8 cellular contexts compared by ENCODE assay signal in genomic region chr13:48533986-48534600, GRCh38. TPM values are rescaled to one million over a fixed set of nuclear protein-coding genes. Genes with fewer than 3 reads are reported as not detected.
DNase-seq lines count a peak whose midpoint lies in the region; ATAC-seq and TF ChIP-seq lines count a peak whose summit lies in the region.

No MANE protein-coding gene starts in this region.

- peaks cover 33% of the 10 kb centered on the region for H3K4me1 Mint-ChIP-seq in activated naive CD8-positive, alpha-beta T cell treated with anti-CD3 and anti-CD28 coated beads, Interleukin-2, amount 10 ng/mL, durations not matched to agents 7 days and 5 days
- H3K4me1 Mint-ChIP-seq in natural killer cell: peaks cover 38 to 39% of the 10 kb centered on the region in 2 donors

- ATAC-seq in activated naive CD8-positive, alpha-beta T cell treated with anti-CD3 and anti-CD28 coated beads, Interleukin-2, amount 10 ng/mL, durations not matched to agents 7 days and 5 days (ENCODE audit: low read depth): no peak
- no peak for ATAC-seq in natural killer cell
- no peak for ATAC-seq in GM19395 (IDR thresholded peaks at IDR 0.05; ENCODE audit: unreplicated experiment)
- ATAC-seq in HG02759 (IDR thresholded peaks at IDR 0.05; ENCODE audit: unreplicated experiment): no peak

- peak overlapping the region; percentile 93 for H3K4me3 Mint-ChIP-seq in activated naive CD8-positive, alpha-beta T cell treated with anti-CD3 and anti-CD28 coated beads, Interleukin-2, amount 10 ng/mL, durations not matched to agents 7 days and 5 days
- H3K4me3 Mint-ChIP-seq in natural killer cell: peak overlapping the region; percentile 96

- POLR2A ChIA-PET in activated naive CD8-positive, alpha-beta T cell treated with anti-CD3 and anti-CD28 coated beads, Interleukin-2, amount 10 ng/mL, durations not matched to agents 7 days and 5 days (lab: Charles Lee): interaction anchor here (0.8 to 1.8 kb wide), 9 partner anchors 28 to 313 kb away, joined by 3 to 11 read pairs (median 4); no protein-coding TSS in a partner anchor

- H3K79me2 ChIP-seq in KMS-11 (ENCODE audit: insufficient read depth, low read depth): no peaks in the 10 kb centered on the region

- H3K9me3 Mint-ChIP-seq in activated naive CD8-positive, alpha-beta T cell treated with anti-CD3 and anti-CD28 coated beads, Interleukin-2, amount 10 ng/mL, durations not matched to agents 7 days and 5 days: peaks cover 19% of the 10 kb centered on the region
- H3K9me3 Mint-ChIP-seq in natural killer cell: peaks cover 2 to 3% of the 10 kb centered on the region in 2 donors

- no peaks in the 10 kb centered on the region for H3K27me3 ChIP-seq in KMS-11 (ENCODE audit: insufficient read depth, low read depth)

- H3K9ac ChIP-seq in KMS-11: no peak overlapping the region

- H2AFZ ChIP-seq in KMS-11 (ENCODE audit: low read depth): peak overlapping the region; percentile 89; the same call in 1 of the 2 replicates

- peak overlapping the region; percentile 98 for H3K27ac Mint-ChIP-seq in activated naive CD8-positive, alpha-beta T cell treated with anti-CD3 and anti-CD28 coated beads, Interleukin-2, amount 10 ng/mL, durations not matched to agents 7 days and 5 days
- H3K27ac Mint-ChIP-seq in natural killer cell: peak overlapping the region; percentile 96 to 98

- intact Hi-C loops in natural killer cell (cut with micrococcal nuclease) (loop anchor here (1.0 to 2.0 kb wide), 2 partner anchors 28 to 41 kb away; no protein-coding TSS in a partner anchor), head of caudate nucleus (cut with DNase I) (loop anchor here (5.0 kb wide), 1 partner anchor 43 kb away; no protein-coding TSS in a partner anchor)

- peaks cover 2% of the 10 kb centered on the region for H3K27me3 Mint-ChIP-seq in activated naive CD8-positive, alpha-beta T cell treated with anti-CD3 and anti-CD28 coated beads, Interleukin-2, amount 10 ng/mL, durations not matched to agents 7 days and 5 days
- H3K27me3 Mint-ChIP-seq in natural killer cell (ENCODE audit: low read depth in 2 of 2): no peaks in the 10 kb centered on the region

- no peak overlapping the region for H3K4me2 ChIP-seq in KMS-11

- H4K20me1 ChIP-seq in KMS-11 (ENCODE audit: insufficient read depth): no peaks in the 10 kb centered on the region

- H3K4me1 ChIP-seq in KMS-11 (ENCODE audit: low read depth, poor library complexity, severe bottlenecking): no peaks in the 10 kb centered on the region

- H3K4me3 ChIP-seq in KMS-11 (IDR thresholded peaks at IDR 0.05; ENCODE audit: insufficient read depth, low read depth, low read length): no peak overlapping the region

- no peaks in the 10 kb centered on the region for H3K36me3 ChIP-seq in KMS-11 (ENCODE audit: insufficient read depth)

- no peak overlapping the region for H3K27ac ChIP-seq in KMS-11

- peaks cover 27% of the 10 kb centered on the region for H3K36me3 Mint-ChIP-seq in activated naive CD8-positive, alpha-beta T cell treated with anti-CD3 and anti-CD28 coated beads, Interleukin-2, amount 10 ng/mL, durations not matched to agents 7 days and 5 days
- no peaks in the 10 kb centered on the region for H3K36me3 Mint-ChIP-seq in natural killer cell

- no peak for TF ChIP-seq CTCF in KMS-11 (conservative IDR thresholded peaks at IDR 0.05; ENCODE audit: low read depth, low read length)
- TF ChIP-seq CTCF in natural killer cell (IDR thresholded peaks at IDR 0.05): no peak

- DNase-seq in CD1c-positive myeloid dendritic cell (ENCODE audit: extremely low spot score) (peak; percentile 25), natural killer cell (no peak), head of caudate nucleus (no peak), NCI-H1092 (lab: John Stamatoyannopoulos, UW) (no peak)
- no peak for DNase-seq in activated naive CD8-positive, alpha-beta T cell treated with anti-CD3 and anti-CD28 coated beads, Interleukin-2, amount 10 ng/mL, durations not matched to agents 7 days and 5 days

RNA-seq across cellular contexts. Expression of gene RCBTB2, which starts 1.2 kb away (rescaled TPM):
- 10 to 100 TPM; 18.3 to 21.5 TPM for total RNA-seq in activated naive CD8-positive, alpha-beta T cell treated with anti-CD3 and anti-CD28 coated beads, Interleukin-2, amount 10 ng/mL, durations not matched to agents 7 days and 5 days
- 10 to 100 TPM; 21.9 to 27.1 (median 24.2) TPM for total RNA-seq in natural killer cell
